In genomic region chr13:39688699-39689405, GRCh38 we compare ENCODE assay signal across 1 cellular context.
TF ChIP-seq lines count a peak whose summit lies in the region.

No MANE protein-coding gene starts in this region.

TF ChIP-seq in GM12878, 131 proteins besides CTCF, POLR2A, EP300 and RAD21 (continued from another document):
- no peak for TF ChIP-seq SKIL (IDR thresholded peaks at IDR 0.05; ENCODE audit: low read depth, poor library complexity, severe bottlenecking)
- no peak for TF ChIP-seq WRNIP1 (IDR thresholded peaks at IDR 0.05; ENCODE audit: borderline replicate concordance, low read depth, low read length)
- 0 out of 2 replicates have a peak, but pooled peaks have one; percentile 13 for TF ChIP-seq ZNF24 (IDR thresholded peaks at IDR 0.05)
- no peak for TF ChIP-seq NFYA (IDR thresholded peaks at IDR 0.05; ENCODE audit: borderline replicate concordance, low read depth, low read length)
- no peak for TF ChIP-seq IRF5 (IDR thresholded peaks at IDR 0.05; ENCODE audit: borderline replicate concordance)
- TF ChIP-seq MEF2A (IDR thresholded peaks at IDR 0.05; ENCODE audit: insufficient read depth, low read depth, low read length) = peak; percentile 79
- no peak for TF ChIP-seq ASH2L (IDR thresholded peaks at IDR 0.05; ENCODE audit: borderline replicate concordance, low read depth)
- TF ChIP-seq ZBED1 (IDR thresholded peaks at IDR 0.05; ENCODE audit: borderline replicate concordance) = no peak
- no peak for TF ChIP-seq PML (IDR thresholded peaks at IDR 0.05; ENCODE audit: low read length)
- no peak for TF ChIP-seq SIN3A (IDR thresholded peaks at IDR 0.05; ENCODE audit: low read depth, low read length)
- no peak for TF ChIP-seq KDM1A (IDR thresholded peaks at IDR 0.05; ENCODE audit: borderline replicate concordance)
- TF ChIP-seq EZH2 (IDR thresholded peaks at IDR 0.05; ENCODE audit: borderline replicate concordance, control insufficient read depth, low read depth, low read length) = no peak
- TF ChIP-seq MTA2 (IDR thresholded peaks at IDR 0.05; ENCODE audit: low read depth) = peak; percentile 54; the same call in 1 of the 2 replicates
- TF ChIP-seq, protein P1, sequence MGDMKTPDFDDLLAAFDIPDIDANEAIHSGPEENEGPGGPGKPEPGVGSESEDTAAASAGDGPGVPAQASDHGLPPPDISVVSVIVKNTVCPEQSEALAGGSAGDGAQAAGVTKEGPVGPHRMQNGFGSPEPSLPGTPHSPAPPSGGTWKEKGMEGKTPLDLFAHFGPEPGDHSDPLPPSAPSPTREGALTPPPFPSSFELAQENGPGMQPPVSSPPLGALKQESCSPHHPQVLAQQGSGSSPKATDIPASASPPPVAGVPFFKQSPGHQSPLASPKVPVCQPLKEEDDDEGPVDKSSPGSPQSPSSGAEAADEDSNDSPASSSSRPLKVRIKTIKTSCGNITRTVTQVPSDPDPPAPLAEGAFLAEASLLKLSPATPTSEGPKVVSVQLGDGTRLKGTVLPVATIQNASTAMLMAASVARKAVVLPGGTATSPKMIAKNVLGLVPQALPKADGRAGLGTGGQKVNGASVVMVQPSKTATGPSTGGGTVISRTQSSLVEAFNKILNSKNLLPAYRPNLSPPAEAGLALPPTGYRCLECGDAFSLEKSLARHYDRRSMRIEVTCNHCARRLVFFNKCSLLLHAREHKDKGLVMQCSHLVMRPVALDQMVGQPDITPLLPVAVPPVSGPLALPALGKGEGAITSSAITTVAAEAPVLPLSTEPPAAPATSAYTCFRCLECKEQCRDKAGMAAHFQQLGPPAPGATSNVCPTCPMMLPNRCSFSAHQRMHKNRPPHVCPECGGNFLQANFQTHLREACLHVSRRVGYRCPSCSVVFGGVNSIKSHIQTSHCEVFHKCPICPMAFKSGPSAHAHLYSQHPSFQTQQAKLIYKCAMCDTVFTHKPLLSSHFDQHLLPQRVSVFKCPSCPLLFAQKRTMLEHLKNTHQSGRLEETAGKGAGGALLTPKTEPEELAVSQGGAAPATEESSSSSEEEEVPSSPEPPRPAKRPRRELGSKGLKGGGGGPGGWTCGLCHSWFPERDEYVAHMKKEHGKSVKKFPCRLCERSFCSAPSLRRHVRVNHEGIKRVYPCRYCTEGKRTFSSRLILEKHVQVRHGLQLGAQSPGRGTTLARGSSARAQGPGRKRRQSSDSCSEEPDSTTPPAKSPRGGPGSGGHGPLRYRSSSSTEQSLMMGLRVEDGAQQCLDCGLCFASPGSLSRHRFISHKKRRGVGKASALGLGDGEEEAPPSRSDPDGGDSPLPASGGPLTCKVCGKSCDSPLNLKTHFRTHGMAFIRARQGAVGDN (IDR thresholded peaks at IDR 0.05) = no peak
- TF ChIP-seq EGR1 (IDR thresholded peaks at IDR 0.05; ENCODE audit: borderline replicate concordance in 1 of 2, low read depth in 2 of 2, low read length in 2 of 2) = no peak
- no peak for TF ChIP-seq NR2C1 (IDR thresholded peaks at IDR 0.05)
- 0 out of 2 replicates have a peak, but pooled peaks have one; percentile 17 for TF ChIP-seq NBN (IDR thresholded peaks at IDR 0.05)
- no peak for TF ChIP-seq HDAC6 (IDR thresholded peaks at IDR 0.05; ENCODE audit: unreplicated experiment)
- no peak for TF ChIP-seq CREB1 (IDR thresholded peaks at IDR 0.05; ENCODE audit: low read depth)
- TF ChIP-seq RUNX3 (IDR thresholded peaks at IDR 0.05; ENCODE audit: low read length) = peak; percentile 81
- no peak for TF ChIP-seq RB1 (IDR thresholded peaks at IDR 0.05; ENCODE audit: borderline replicate concordance)
- no peak for TF ChIP-seq BCL11A (IDR thresholded peaks at IDR 0.05; ENCODE audit: low read depth, low read length)
- TF ChIP-seq NFXL1 (IDR thresholded peaks at IDR 0.05; ENCODE audit: borderline replicate concordance) = no peak
- no peak for TF ChIP-seq ZBTB33 (IDR thresholded peaks at IDR 0.05)
- no peak for TF ChIP-seq NRF1 (conservative IDR thresholded peaks at IDR 0.05; ENCODE audit: low read depth, low read length)
- TF ChIP-seq DPF2 (IDR thresholded peaks at IDR 0.05) = no peak
- no peak for TF ChIP-seq HCFC1 (IDR thresholded peaks at IDR 0.05; ENCODE audit: low read length)
- TF ChIP-seq ATF2 (IDR thresholded peaks at IDR 0.05; ENCODE audit: low read length) = no peak
- peak; percentile 86 for TF ChIP-seq MEF2B (IDR thresholded peaks at IDR 0.05; ENCODE audit: partially characterized antibody, poor library complexity, severe bottlenecking)
- TF ChIP-seq IRF4 (IDR thresholded peaks at IDR 0.05; ENCODE audit: low read depth, low read length) = no peak
- TF ChIP-seq, protein P2, sequence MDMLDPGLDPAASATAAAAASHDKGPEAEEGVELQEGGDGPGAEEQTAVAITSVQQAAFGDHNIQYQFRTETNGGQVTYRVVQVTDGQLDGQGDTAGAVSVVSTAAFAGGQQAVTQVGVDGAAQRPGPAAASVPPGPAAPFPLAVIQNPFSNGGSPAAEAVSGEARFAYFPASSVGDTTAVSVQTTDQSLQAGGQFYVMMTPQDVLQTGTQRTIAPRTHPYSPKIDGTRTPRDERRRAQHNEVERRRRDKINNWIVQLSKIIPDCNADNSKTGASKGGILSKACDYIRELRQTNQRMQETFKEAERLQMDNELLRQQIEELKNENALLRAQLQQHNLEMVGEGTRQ (IDR thresholded peaks at IDR 0.05; ENCODE audit: borderline replicate concordance, low read depth, low read length) = no peak
- TF ChIP-seq MLLT1 (IDR thresholded peaks at IDR 0.05) = no peak
